2 cellular contexts compared by ENCODE assay signal in genomic region chr5:170508660-170509322, GRCh38.
TF ChIP-seq lines count a peak whose summit lies in the region.

No MANE protein-coding gene starts in this region.

TF ChIP-seq in A549, 52 proteins besides CTCF, POLR2A, EP300 and RAD21:
- no peak for TF ChIP-seq CEBPB (IDR thresholded peaks at IDR 0.05)
- TF ChIP-seq SMC3 (IDR thresholded peaks at IDR 0.05), result no peak
- no peak for TF ChIP-seq HDAC2 (IDR thresholded peaks at IDR 0.05)
- TF ChIP-seq HOXB5 (CRISPR knock-in tag; IDR thresholded peaks at IDR 0.05), result no peak
- no peak for TF ChIP-seq ZFP36 (IDR thresholded peaks at IDR 0.05; ENCODE audit: borderline replicate concordance, partially characterized antibody)
- no peak for TF ChIP-seq FOSB (CRISPR knock-in tag; IDR thresholded peaks at IDR 0.05)
- no peak for TF ChIP-seq FOSL2 (IDR thresholded peaks at IDR 0.05)
- no peak for TF ChIP-seq FOSL2 (CRISPR knock-in tag; IDR thresholded peaks at IDR 0.05)
- no peak for TF ChIP-seq NPAS2 (CRISPR knock-in tag; IDR thresholded peaks at IDR 0.05; ENCODE audit: borderline replicate concordance)

TF ChIP-seq in K562, 482 proteins besides CTCF, POLR2A, EP300 and RAD21:
- no peak for TF ChIP-seq FUS (optimal IDR thresholded peaks at IDR 0.05; ENCODE audit: low read depth, low read length)
- TF ChIP-seq ZKSCAN1 (IDR thresholded peaks at IDR 0.05; ENCODE audit: low read depth, low read length), result peak; percentile 52; the same call in 1 of the 2 replicates
